In genomic region chr10:77522268-77522809, GRCh38 we compare ENCODE assay signal across 1 cellular context.
TF ChIP-seq lines count a peak whose summit lies in the region.

No MANE protein-coding gene starts in this region.

TF ChIP-seq in GM12878, 131 proteins besides CTCF, POLR2A, EP300 and RAD21:
- TF ChIP-seq ASH2L (IDR thresholded peaks at IDR 0.05; ENCODE audit: borderline replicate concordance, low read depth) (no peak), RBBP5 (conservative IDR thresholded peaks at IDR 0.05) (no peak), ATF7 (IDR thresholded peaks at IDR 0.05; ENCODE audit: low read depth) (no peak), MLLT1 (IDR thresholded peaks at IDR 0.05) (no peak), TBL1XR1 (IDR thresholded peaks at IDR 0.05; ENCODE audit: low read depth, low read length) (no peak), CBX3 (IDR thresholded peaks at IDR 0.05; ENCODE audit: borderline replicate concordance, low read depth) (no peak), EED (IDR thresholded peaks at IDR 0.05; ENCODE audit: low read depth) (peak; percentile 28; the same call in 1 of the 2 replicates), SREBF2 (IDR thresholded peaks at IDR 0.05; ENCODE audit: low read length) (no peak), SKIL (IDR thresholded peaks at IDR 0.05; ENCODE audit: low read depth, poor library complexity, severe bottlenecking) (no peak), BHLHE40 (IDR thresholded peaks at IDR 0.05; ENCODE audit: borderline replicate concordance in 1 of 2, low read depth in 2 of 2, low read length in 1 of 2) (peak in 1 of 2 experiments; percentile 39; a peak in 1 of 4 replicates), ZNF274 (IDR thresholded peaks at IDR 0.05; ENCODE audit: insufficient read depth, insufficient read length) (no peak), MYC (IDR thresholded peaks at IDR 0.05; ENCODE audit: insufficient read depth, insufficient read length, insufficient replicate concordance, low read length, severe bottlenecking) (no peak), NR2C2 (IDR thresholded peaks at IDR 0.05; ENCODE audit: borderline replicate concordance, control insufficient read depth, insufficient read length, low read depth) (no peak), JUND (IDR thresholded peaks at IDR 0.05; ENCODE audit: low read depth, low read length) (no peak), RELB (IDR thresholded peaks at IDR 0.05; ENCODE audit: low read depth) (peak; percentile 37; the same call in 1 of the 2 replicates), PML (IDR thresholded peaks at IDR 0.05; ENCODE audit: low read length) (no peak), ELK1 (IDR thresholded peaks at IDR 0.05; ENCODE audit: low read depth, low read length) (no peak), CHD2 (IDR thresholded peaks at IDR 0.05; ENCODE audit: borderline replicate concordance, low read depth, low read length) (0 out of 2 replicates have a peak, but pooled peaks have one; percentile 24), USF1 (IDR thresholded peaks at IDR 0.05; ENCODE audit: borderline replicate concordance, extremely low read length, insufficient read depth, low read depth, low read length) (no peak), E2F8 (IDR thresholded peaks at IDR 0.05; ENCODE audit: low read depth, partially characterized antibody) (no peak), NKRF (conservative IDR thresholded peaks at IDR 0.05) (no peak), SPI1 (IDR thresholded peaks at IDR 0.05; ENCODE audit: borderline replicate concordance, insufficient read depth, low read depth, low read length) (no peak), HDAC6 (IDR thresholded peaks at IDR 0.05; ENCODE audit: unreplicated experiment) (no peak), IKZF1 (conservative IDR thresholded peaks at IDR 0.05) (peak; percentile 69), FOXK2 (IDR thresholded peaks at IDR 0.05) (no peak), MXI1 (IDR thresholded peaks at IDR 0.05; ENCODE audit: low read depth, low read length) (no peak), LARP7 (IDR thresholded peaks at IDR 0.05) (no peak), CEBPB (IDR thresholded peaks at IDR 0.05; ENCODE audit: borderline replicate concordance in 1 of 2, low read depth in 2 of 2, low read length in 2 of 2) (no peak), RCOR1 (conservative IDR thresholded peaks at IDR 0.05; ENCODE audit: low read depth, low read length) (no peak), SUPT20H (IDR thresholded peaks at IDR 0.05; ENCODE audit: borderline replicate concordance, control insufficient read depth, low read depth, low read length) (no peak), IKZF2 (IDR thresholded peaks at IDR 0.05) (peak in 1 of 2 experiments; percentile 62; a peak in 1 of 4 replicates), ZSCAN29 (IDR thresholded peaks at IDR 0.05) (no peak)
TF ChIP-seq in GM12878: peak in this region for 6.
